In genomic region chr17:72143245-72143644, GRCh38 we compare ENCODE assay signal across 15 cellular contexts. TPM values are rescaled to one million over a fixed set of nuclear protein-coding genes. Genes with fewer than 3 reads are reported as not detected.
A peak's percentile ranks its signal among the peaks of the same experiment; 100 is the strongest.
DNase-seq lines count a peak whose midpoint lies in the region; TF ChIP-seq lines count a peak whose summit lies in the region.
"Had no signal": no experiment of that assay in that cellular context is flagged by ENCODE, and none has a peak within 500 bp of the region (broad histone marks: within the 10 kb centered on the region; RNA-seq: fewer than 3 reads in every experiment).

No MANE protein-coding gene starts in this region.

- H3K4me1 ChIP-seq in suprapubic skin = no peaks in the 10 kb centered on the region
- H3K4me1 ChIP-seq: BLaER1, HAP-1 had no signal

- no peaks in the 10 kb centered on the region for H3K9me3 ChIP-seq in suprapubic skin
- H3K9me3 ChIP-seq: BLaER1, HAP-1 had no signal

- H3K27ac ChIP-seq in suprapubic skin = no peak overlapping the region
- H3K27ac ChIP-seq: 22Rv1, BLaER1 had no signal

- WGBS in suprapubic skin = 89% methylated on average over 5 of the region's 5 CpGs

- TF ChIP-seq CTCF in LNCaP clone FGC (IDR thresholded peaks at IDR 0.05; ENCODE audit: control insufficient read depth, extremely low read depth, insufficient read depth) = no peak
- no peak for TF ChIP-seq CTCF in suprapubic skin (IDR thresholded peaks at IDR 0.05)
- TF ChIP-seq CTCF in GM20000 (IDR thresholded peaks at IDR 0.05; ENCODE audit: extremely low read depth, missing control alignments) = no peak

- peaks cover 6% of the 10 kb centered on the region for H3K27me3 ChIP-seq in suprapubic skin
- H3K27me3 ChIP-seq: BLaER1 had no signal

- TF ChIP-seq POLR2A in suprapubic skin (IDR thresholded peaks at IDR 0.05) = no peak

- DNase-seq in NCI-H1092 treated with DMSO at 0.1 percent for 48 hours (lab: John Stamatoyannopoulos, UW) (peak; percentile 14), NCI-H1092 (lab: John Stamatoyannopoulos, UW) (no peak), LNCaP clone FGC (ENCODE audit: low read depth) (peak; percentile 13), NCI-H524 treated with DMSO at 0.1 percent for 48 hours (lab: John Stamatoyannopoulos, UW) (peak; percentile 67), left kidney (ENCODE audit: low read depth, low spot score) (peak; percentile 43), suprapubic skin (ENCODE audit: low spot score in 2 of 2) (no peak), DMS 273 treated with DMSO at 0.1 percent for 48 hours (lab: John Stamatoyannopoulos, UW) (no peak), GM20000 (ENCODE audit: low spot score) (no peak)
- DNase-seq: CD8-positive, alpha-beta memory T cell; NCI-H187; NCI-H226; T1000 had no signal

- TF ChIP-seq EP300 in suprapubic skin (IDR thresholded peaks at IDR 0.05) = no peak

- H3K4me3 ChIP-seq in LNCaP clone FGC (ENCODE audit: low read depth, low read length) = no peak overlapping the region
- no peak overlapping the region for H3K4me3 ChIP-seq in suprapubic skin
- H3K4me3 ChIP-seq: BLaER1, HAP-1 had no signal

- no peaks in the 10 kb centered on the region for H3K36me3 ChIP-seq in suprapubic skin
- H3K36me3 ChIP-seq: BLaER1, HAP-1 had no signal

RNA-seq across cellular contexts. Expression of gene SOX9, which starts 22.4 kb away (rescaled TPM):
- total RNA-seq in suprapubic skin = 10 to 100 TPM; 30.0 to 52.3 (median 42.9) TPM
- total RNA-seq: CD8-positive, alpha-beta memory T cell had no signal

Comparison
In these comparisons a context has a peak if more than half of its experiments do, and no peak if none do; other contexts are left out.
1. DNase-seq: peak in NCI-H1092 treated with DMSO at 0.1 percent for 48 hours (single experiment), LNCaP clone FGC (single experiment), NCI-H524 treated with DMSO at 0.1 percent for 48 hours (single experiment) and left kidney (single experiment); none in NCI-H1092 (single experiment), suprapubic skin (0 of 2), DMS 273 treated with DMSO at 0.1 percent for 48 hours (single experiment) and GM20000 (single experiment).